In the genomic region with DNA sequence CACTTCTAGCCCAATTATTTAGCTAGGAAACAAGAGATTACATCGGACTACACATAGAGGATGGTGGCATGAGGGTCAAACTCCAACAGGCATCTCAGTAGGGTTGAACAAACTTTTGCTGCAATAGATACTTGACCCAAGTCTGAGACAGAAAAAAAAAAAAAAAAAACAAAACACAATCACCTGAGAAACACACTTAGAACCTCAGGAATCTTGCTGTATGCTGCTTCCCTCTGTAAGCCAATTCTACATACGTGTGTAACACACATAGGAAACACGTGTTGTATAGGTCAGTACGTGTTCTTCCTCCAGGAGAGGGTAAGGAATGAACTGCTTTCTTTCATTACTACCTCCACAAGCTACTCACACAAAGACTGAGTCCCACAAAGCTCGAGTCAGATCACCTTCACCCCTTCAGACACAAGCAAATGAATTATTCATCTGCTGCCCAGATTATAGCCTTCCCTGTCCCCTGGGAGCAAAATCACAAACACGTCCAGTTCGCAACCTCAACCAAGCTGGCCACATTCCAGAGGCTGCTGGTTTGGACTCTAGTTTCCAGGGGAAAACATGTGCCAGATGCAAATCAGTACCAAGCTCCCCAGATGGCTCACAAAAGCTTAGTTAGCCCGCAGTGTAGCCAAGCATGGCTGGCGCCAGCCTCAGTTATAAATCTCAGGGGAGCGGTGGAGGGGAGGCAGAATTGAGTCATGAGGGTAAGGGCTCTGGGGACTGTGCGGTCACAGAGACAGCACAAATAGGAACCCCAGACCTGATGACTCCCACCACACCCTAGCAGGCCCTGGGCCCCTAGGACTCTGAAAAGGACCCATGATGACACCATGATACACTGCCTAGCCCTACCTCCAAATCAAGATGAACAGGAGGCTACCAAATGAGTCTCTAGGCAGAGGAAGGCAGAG, we compare ENCODE assay signal across 9 cellular contexts. TPM values are rescaled to one million over a fixed set of nuclear protein-coding genes. Genes with fewer than 3 reads are reported as not detected.
A peak's percentile ranks its signal among the peaks of the same experiment; 100 is the strongest.
DNase-seq lines count a peak whose midpoint lies in the region; ATAC-seq, FAIRE-seq and TF ChIP-seq lines count a peak whose summit lies in the region.
"Had no signal": no experiment of that assay in that cellular context is flagged by ENCODE, and none has a peak within 500 bp of the region (broad histone marks: within the 10 kb centered on the region; RNA-seq: fewer than 3 reads in every experiment).

No MANE protein-coding gene starts in this region.

- H3K4me1 Mint-ChIP-seq in IgD-negative memory B cell: peaks cover 47 to 67% (median 54%) of the 10 kb centered on the region in 3 donors
- H3K4me1 Mint-ChIP-seq in astrocyte (ENCODE audit: low read depth, unreplicated experiment): peaks cover 57% of the 10 kb centered on the region
- peaks cover 88% of the 10 kb centered on the region for H3K4me1 Mint-ChIP-seq in stimulated activated memory B cell treated with anti-CD40 and anti-IgM and Interleukin-4, amounts not matched to agents 10 μg/mL and 1 μg/mL and 100 μg/mL, for 72 hours
- H3K4me1 Mint-ChIP-seq in activated CD4-positive, alpha-beta T cell treated with anti-CD3 and anti-CD28 coated beads, Interleukin-2, amount 10 ng/mL, durations not matched to agents 24 days and 14 days: peaks cover 33% of the 10 kb centered on the region

- peaks cover 12% of the 10 kb centered on the region for H3K36me3 ChIP-seq in astrocyte (ENCODE audit: insufficient read depth, low read length)
- peaks cover 22 to 33% of the 10 kb centered on the region in 2 experiments for H3K36me3 ChIP-seq in keratinocyte (ENCODE audit: control insufficient read depth in 2 of 2, extremely low read depth in 1 of 2, insufficient read depth in 2 of 2, low read length in 2 of 2)

- peaks cover 4% of the 10 kb centered on the region for H3K9me1 ChIP-seq in keratinocyte (ENCODE audit: control insufficient read depth, extremely low read depth, insufficient read depth, low read length)

- H3K4me3 ChIP-seq in GM08714 (ENCODE audit: low read length) (peak overlapping the region; percentile 24; the same call in 1 of the 2 replicates), astrocyte (ENCODE audit: insufficient read depth, low read depth, low read length) (no peak overlapping the region), keratinocyte (ENCODE audit: control insufficient read depth in 2 of 3, extremely low read depth in 1 of 3, insufficient read depth in 2 of 3, low read depth in 1 of 3, low read length in 3 of 3) (no peak overlapping the region)

- TF ChIP-seq CTCF in astrocyte (IDR thresholded peaks at IDR 0.05; ENCODE audit: insufficient read depth, low read depth, low read length) (no peak), keratinocyte (optimal IDR thresholded peaks at IDR 0.05 in 1 of 3, IDR thresholded peaks at IDR 0.05 in 1 of 3, conservative IDR thresholded peaks at IDR 0.05 in 1 of 3; ENCODE audit: extremely low read depth in 1 of 3, insufficient read depth in 2 of 3, low read length in 3 of 3) (no peak)

- H3K27me3 ChIP-seq in astrocyte (ENCODE audit: insufficient read depth, low read length) (no peaks in the 10 kb centered on the region), keratinocyte (ENCODE audit: control insufficient read depth, extremely low read depth, insufficient read depth, low read length) (no peaks in the 10 kb centered on the region)

- peak overlapping the region; percentile 65 for H3K27ac ChIP-seq in astrocyte (ENCODE audit: low read depth, low read length)
- H3K27ac ChIP-seq in keratinocyte (ENCODE audit: control insufficient read depth, insufficient read depth, low read length): peak overlapping the region; percentile 74

- H3K4me3 Mint-ChIP-seq in IgD-negative memory B cell (peak overlapping the region; percentile 39 to 90 (median 86)), astrocyte (ENCODE audit: unreplicated experiment) (no peak overlapping the region)
- peak overlapping the region; percentile 68 for H3K4me3 Mint-ChIP-seq in stimulated activated memory B cell treated with anti-CD40 and anti-IgM and Interleukin-4, amounts not matched to agents 10 μg/mL and 1 μg/mL and 100 μg/mL, for 72 hours
- H3K4me3 Mint-ChIP-seq in activated CD4-positive, alpha-beta T cell treated with anti-CD3 and anti-CD28 coated beads, Interleukin-2, amount 10 ng/mL, durations not matched to agents 24 days and 14 days: no peak overlapping the region
- H3K4me3 Mint-ChIP-seq: activated naive CD8-positive, alpha-beta T cell had no signal

- intact Hi-C loops in activated CD4-positive, alpha-beta T cell treated with anti-CD3 and anti-CD28 coated beads, Interleukin-2, amount 10 ng/mL, durations not matched to agents 24 days and 14 days (cut with micrococcal nuclease): loop anchor here (10.0 kb wide), 1 partner anchor 59 kb away; no protein-coding TSS in a partner anchor

- H3K79me2 ChIP-seq in astrocyte (ENCODE audit: insufficient read depth, low read length): peaks cover 89% of the 10 kb centered on the region
- peaks cover 73% of the 10 kb centered on the region for H3K79me2 ChIP-seq in keratinocyte (ENCODE audit: control insufficient read depth, insufficient read depth, low read length)

- no peak overlapping the region for H2AFZ ChIP-seq in astrocyte (ENCODE audit: low read depth, low read length)
- no peak overlapping the region for H2AFZ ChIP-seq in keratinocyte (ENCODE audit: control insufficient read depth, low read length)

- H3K27me3 Mint-ChIP-seq in IgD-negative memory B cell (no peaks in the 10 kb centered on the region), astrocyte (ENCODE audit: low read depth, unreplicated experiment) (no peaks in the 10 kb centered on the region)
- H3K27me3 Mint-ChIP-seq in stimulated activated memory B cell treated with anti-CD40 and anti-IgM and Interleukin-4, amounts not matched to agents 10 μg/mL and 1 μg/mL and 100 μg/mL, for 72 hours: no peaks in the 10 kb centered on the region
- no peaks in the 10 kb centered on the region for H3K27me3 Mint-ChIP-seq in activated CD4-positive, alpha-beta T cell treated with anti-CD3 and anti-CD28 coated beads, Interleukin-2, amount 10 ng/mL, durations not matched to agents 24 days and 14 days
- H3K27me3 Mint-ChIP-seq: activated naive CD8-positive, alpha-beta T cell had no signal

- dilution Hi-C loops in keratinocyte (cut with MboI; ENCODE audit: extremely low pct_ligation_motif_present, low sequenced_read_pairs): no loop called here

- H3K9me3 ChIP-seq in astrocyte (ENCODE audit: insufficient read depth, low read depth, low read length) (no peaks in the 10 kb centered on the region), keratinocyte (ENCODE audit: control insufficient read depth, low read depth, low read length) (no peaks in the 10 kb centered on the region)

- H3K4me2 ChIP-seq in astrocyte (ENCODE audit: low read length) (peak overlapping the region; percentile 62), keratinocyte (ENCODE audit: control insufficient read depth, extremely low read depth, insufficient read depth, low read depth, low read length) (no peak overlapping the region)

- H3K27ac Mint-ChIP-seq in IgD-negative memory B cell: peak overlapping the region; percentile 77 to 98 (median 96)
- H3K27ac Mint-ChIP-seq in astrocyte (ENCODE audit: unreplicated experiment): no peak overlapping the region
- H3K27ac Mint-ChIP-seq in stimulated activated memory B cell treated with anti-CD40 and anti-IgM and Interleukin-4, amounts not matched to agents 10 μg/mL and 1 μg/mL and 100 μg/mL, for 72 hours: peak overlapping the region; percentile 88
- no peak overlapping the region for H3K27ac Mint-ChIP-seq in activated CD4-positive, alpha-beta T cell treated with anti-CD3 and anti-CD28 coated beads, Interleukin-2, amount 10 ng/mL, durations not matched to agents 24 days and 14 days
- H3K27ac Mint-ChIP-seq: activated naive CD8-positive, alpha-beta T cell had no signal

- FAIRE-seq in astrocyte (lab: Jason Lieb, UNC): peak; percentile 23
- no peak for FAIRE-seq in keratinocyte (lab: Jason Lieb, UNC)

- peak; percentile 92 for DNase-seq in astrocyte (ENCODE audit: low read depth)
- DNase-seq in keratinocyte (ENCODE audit: low read depth, low spot score): no peak
- no peak for DNase-seq in activated CD4-positive, alpha-beta T cell treated with anti-CD3 and anti-CD28 coated beads, Interleukin-2, amount 10 ng/mL, durations not matched to agents 24 days and 14 days
- no peak for DNase-seq in 8988T

- H3K9ac ChIP-seq in astrocyte (ENCODE audit: low read length) (peak overlapping the region; percentile 47), keratinocyte (ENCODE audit: control insufficient read depth, extremely low read depth, insufficient read depth, low read length) (no peak overlapping the region)

- H3K9me3 Mint-ChIP-seq in IgD-negative memory B cell: no peaks in the 10 kb centered on the region
- no peaks in the 10 kb centered on the region for H3K9me3 Mint-ChIP-seq in astrocyte (ENCODE audit: unreplicated experiment)
- H3K9me3 Mint-ChIP-seq in stimulated activated memory B cell treated with anti-CD40 and anti-IgM and Interleukin-4, amounts not matched to agents 10 μg/mL and 1 μg/mL and 100 μg/mL, for 72 hours: no peaks in the 10 kb centered on the region
- H3K9me3 Mint-ChIP-seq in activated CD4-positive, alpha-beta T cell treated with anti-CD3 and anti-CD28 coated beads, Interleukin-2, amount 10 ng/mL, durations not matched to agents 24 days and 14 days: no peaks in the 10 kb centered on the region

- H4K20me1 ChIP-seq in astrocyte (ENCODE audit: insufficient read depth, low read length) (peaks cover 97% of the 10 kb centered on the region), keratinocyte (ENCODE audit: control insufficient read depth, extremely low read depth, insufficient read depth, low read length) (peaks cover 14% of the 10 kb centered on the region)

- H3K36me3 Mint-ChIP-seq in IgD-negative memory B cell (peaks cover 5% of the 10 kb centered on the region), astrocyte (ENCODE audit: low read depth, unreplicated experiment) (peaks cover 4% of the 10 kb centered on the region)
- H3K36me3 Mint-ChIP-seq in stimulated activated memory B cell treated with anti-CD40 and anti-IgM and Interleukin-4, amounts not matched to agents 10 μg/mL and 1 μg/mL and 100 μg/mL, for 72 hours: peaks cover 38% of the 10 kb centered on the region
- peaks cover 10% of the 10 kb centered on the region for H3K36me3 Mint-ChIP-seq in activated CD4-positive, alpha-beta T cell treated with anti-CD3 and anti-CD28 coated beads, Interleukin-2, amount 10 ng/mL, durations not matched to agents 24 days and 14 days (ENCODE audit: low read depth)

- peak; percentile 78 for ATAC-seq in GM21528 (IDR thresholded peaks at IDR 0.05; ENCODE audit: low FRiP score, unreplicated experiment)
- ATAC-seq in stimulated activated memory B cell treated with anti-CD40 and anti-IgM and Interleukin-4, amounts not matched to agents 10 μg/mL and 1 μg/mL and 100 μg/mL, for 72 hours: peak; percentile 99

- H3K4me1 ChIP-seq in astrocyte (ENCODE audit: insufficient read depth, low read length) (peaks cover 65% of the 10 kb centered on the region), keratinocyte (ENCODE audit: control insufficient read depth, extremely low read depth, insufficient read depth, low read length) (peaks cover 58% of the 10 kb centered on the region)

RNA-seq across cellular contexts. Expression of a gene that starts 15.1 kb away (rescaled TPM):
- polyA plus RNA-seq in IgD-negative memory B cell: 625 TPM
- total RNA-seq in astrocyte: 1,120 and 1,191 TPM in 2 replicates
- polyA plus RNA-seq in keratinocyte: 1,046 to 1,773 TPM (median 1,075 TPM) in 3 replicates
- 402 TPM for polyA plus RNA-seq in keratinocyte (2011; ENCODE audit: low read depth)
- 506 and 636 TPM in 2 replicates for polyA plus RNA-seq in keratinocyte (2011; cell fraction: cytosol; rRNA removed)
- polyA plus RNA-seq in keratinocyte (2011; cell fraction: nucleus; rRNA removed): 2,809 and 2,922 TPM in 2 replicates
- 770 and 922 TPM in 2 replicates for polyA plus RNA-seq in keratinocyte (2012; ENCODE audit: low replicate concordance)
- polyA minus RNA-seq in keratinocyte: 923 to 1,705 TPM (median 959 TPM) in 3 replicates
- 929 TPM for polyA minus RNA-seq in keratinocyte (2011; cell fraction: cytosol; rRNA and poly(A)+ RNA removed)
- 2,484 and 3,447 TPM in 2 replicates for polyA minus RNA-seq in keratinocyte (2011; cell fraction: nucleus; rRNA and poly(A)+ RNA removed)
- total RNA-seq in activated CD4-positive, alpha-beta T cell treated with anti-CD3 and anti-CD28 coated beads, Interleukin-2, amount 10 ng/mL, durations not matched to agents 24 days and 14 days: 97.9 and 99.9 TPM in 2 replicates

Comparison
In these comparisons a context has a peak if more than half of its experiments do, and no peak if none do; other contexts are left out.
1. H3K27ac Mint-ChIP-seq: peak in IgD-negative memory B cell (3 of 3) and stimulated activated memory B cell treated with anti-CD40 and anti-IgM and Interleukin-4, amounts not matched to agents 10 μg/mL and 1 μg/mL and 100 μg/mL, for 72 hours (single experiment); none in astrocyte (single experiment) and activated CD4-positive, alpha-beta T cell treated with anti-CD3 and anti-CD28 coated beads, Interleukin-2, amount 10 ng/mL, durations not matched to agents 24 days and 14 days (single experiment).
2. H3K4me3 Mint-ChIP-seq: peak in IgD-negative memory B cell (4 of 4) and stimulated activated memory B cell treated with anti-CD40 and anti-IgM and Interleukin-4, amounts not matched to agents 10 μg/mL and 1 μg/mL and 100 μg/mL, for 72 hours (single experiment); none in astrocyte (single experiment) and activated CD4-positive, alpha-beta T cell treated with anti-CD3 and anti-CD28 coated beads, Interleukin-2, amount 10 ng/mL, durations not matched to agents 24 days and 14 days (single experiment).
3. RNA of a gene that starts 15.1 kb away (total RNA-seq): 1,120 to 1,191 TPM in astrocyte; 97.9 to 99.9 TPM in activated CD4-positive, alpha-beta T cell treated with anti-CD3 and anti-CD28 coated beads, Interleukin-2, amount 10 ng/mL, durations not matched to agents 24 days and 14 days; every median in the first group is over 10 times any median in the second.